ENCODE assay signal across 10 cellular contexts in the genomic region with DNA sequence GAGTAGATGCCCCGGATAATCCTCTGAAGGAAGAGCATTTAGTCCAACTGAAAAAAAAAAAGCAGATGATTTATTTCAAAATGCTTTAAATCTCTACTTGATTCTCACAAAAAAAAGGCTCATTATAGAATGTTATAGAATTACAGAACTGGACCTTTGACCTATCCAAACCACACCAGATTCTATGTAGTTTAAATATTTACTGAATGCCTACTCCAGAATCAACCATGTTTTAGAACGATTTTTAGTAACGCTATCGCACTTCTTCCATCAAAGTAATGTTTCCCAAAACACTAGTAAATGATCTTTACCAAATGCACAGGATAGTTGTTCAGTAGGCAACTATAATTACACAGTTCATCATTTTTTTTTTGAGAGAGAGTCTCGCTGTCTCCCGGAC. TPM values are rescaled to one million over a fixed set of nuclear protein-coding genes. Genes with fewer than 3 reads are reported as not detected.
DNase-seq lines count a peak whose midpoint lies in the region; ATAC-seq and TF ChIP-seq lines count a peak whose summit lies in the region.
"Had no signal": no experiment of that assay in that cellular context is flagged by ENCODE, and none has a peak within 500 bp of the region (broad histone marks: within the 10 kb centered on the region; RNA-seq: fewer than 3 reads in every experiment).

No MANE protein-coding gene starts in this region.

- peaks cover 43% of the 10 kb centered on the region for H3K4me1 ChIP-seq in DND-41 (ENCODE audit: insufficient read depth, low read length)

- TF ChIP-seq CTCF in DND-41 (IDR thresholded peaks at IDR 0.05; ENCODE audit: borderline replicate concordance, extremely low read depth, low read length, poor library complexity, severe bottlenecking) (no peak), brain (conservative IDR thresholded peaks at IDR 0.05) (no peak), natural killer cell (IDR thresholded peaks at IDR 0.05) (no peak)

- DNase-seq in DND-41 (no peak), natural killer cell (no peak), LoVo (ENCODE audit: low spot score) (no peak), NCI-H524 treated with DMSO at 0.1 percent for 48 hours (lab: John Stamatoyannopoulos, UW) (no peak), NCI-H1092 (lab: John Stamatoyannopoulos, UW) (no peak)
- DNase-seq: activated gamma-delta T cell treated with Interleukin-2 at 50 U/mL for 16 hours, NCI-H1930 had no signal

- peaks cover 0 to 3% (median 0%) of the 10 kb centered on the region in 3 donors for H3K9me3 Mint-ChIP-seq in IgD-negative memory B cell
- H3K9me3 Mint-ChIP-seq in brain = peaks cover 0 to 8% (median 0%) of the 10 kb centered on the region in 5 experiments
- H3K9me3 Mint-ChIP-seq in natural killer cell = no peaks in the 10 kb centered on the region

- no peaks in the 10 kb centered on the region for H3K9me3 ChIP-seq in DND-41 (ENCODE audit: insufficient read depth, low read length, severe bottlenecking)

- H2AFZ ChIP-seq in DND-41 (ENCODE audit: low read depth, low read length) = no peak overlapping the region

- H3K4me3 ChIP-seq in DND-41 (ENCODE audit: low read depth in 1 of 2, low read length in 2 of 2) = peak overlapping the region in 1 of 2 experiments; percentile 87; a peak in 1 of 4 replicates

- no peak overlapping the region for H3K27ac ChIP-seq in DND-41 (ENCODE audit: low read length)

- ATAC-seq in DND-41 (ENCODE audit: insufficient read depth, low read depth) (no peak), natural killer cell (no peak), HG03135 (IDR thresholded peaks at IDR 0.05; ENCODE audit: unreplicated experiment) (no peak)

- H3K4me3 Mint-ChIP-seq in IgD-negative memory B cell (peak overlapping the region; percentile 95 to 99 (median 98)), brain (peak overlapping the region; percentile 91 to 98 (median 96)), natural killer cell (peak overlapping the region; percentile 45)

- H3K9ac ChIP-seq in DND-41 (ENCODE audit: low read depth, low read length) = no peak overlapping the region

- H3K27ac Mint-ChIP-seq in IgD-negative memory B cell (peak overlapping the region; percentile 98 to 100 (median 99)), brain (peak overlapping the region in 2 of 5 experiments; percentile 60 to 82), natural killer cell (peak overlapping the region; percentile 98 to 99)

- H3K4me2 ChIP-seq in DND-41 (ENCODE audit: insufficient read depth, low read length) = peak overlapping the region; percentile 92

- H3K4me1 Mint-ChIP-seq in IgD-negative memory B cell = peaks cover 34 to 41% (median 37%) of the 10 kb centered on the region in 3 donors
- peaks cover 57% of the 10 kb centered on the region for H3K4me1 Mint-ChIP-seq in brain
- peaks cover 61 to 62% of the 10 kb centered on the region in 2 donors for H3K4me1 Mint-ChIP-seq in natural killer cell

- H3K27me3 ChIP-seq in DND-41 (ENCODE audit: insufficient read depth, low read length, poor library complexity) = no peaks in the 10 kb centered on the region

- peaks cover 59% of the 10 kb centered on the region for H4K20me1 ChIP-seq in DND-41 (ENCODE audit: insufficient read depth, low read length)

- peaks cover 48% of the 10 kb centered on the region for H3K36me3 ChIP-seq in DND-41 (ENCODE audit: insufficient read depth, low read length)

- H3K36me3 Mint-ChIP-seq in IgD-negative memory B cell = peaks cover 16% of the 10 kb centered on the region
- peaks cover 54% of the 10 kb centered on the region for H3K36me3 Mint-ChIP-seq in brain
- H3K36me3 Mint-ChIP-seq in natural killer cell = no peaks in the 10 kb centered on the region

- intact Hi-C loops in natural killer cell (cut with micrococcal nuclease) = loop anchor here (10.0 kb wide), 1 partner anchor 781 kb away; no protein-coding TSS in a partner anchor

- H3K79me2 ChIP-seq in DND-41 (ENCODE audit: insufficient read depth, low read length) = peaks cover 73% of the 10 kb centered on the region

- H3K27me3 Mint-ChIP-seq in IgD-negative memory B cell (no peaks in the 10 kb centered on the region), brain (peaks cover 15% of the 10 kb centered on the region), natural killer cell (ENCODE audit: low read depth in 2 of 2) (no peaks in the 10 kb centered on the region)

RNA-seq across cellular contexts. Expression of a gene that starts 2.6 kb away (rescaled TPM):
- polyA plus RNA-seq in IgD-negative memory B cell = 10,099 TPM
- 4,447 TPM for polyA plus RNA-seq in brain (ENCODE audit: insufficient read depth, low read depth, low replicate concordance)
- 1,000 to 10,000 TPM; 1,124 to 1,711 (median 1,654) TPM for total RNA-seq in natural killer cell

RNA-seq across cellular contexts. Expression of a gene that starts 15.1 kb away (rescaled TPM):
- polyA plus RNA-seq in IgD-negative memory B cell (10.1 TPM), brain (ENCODE audit: insufficient read depth, low read depth, low replicate concordance) (10.6 TPM)
- total RNA-seq in natural killer cell = 10 to 100 TPM in 1 of 3 donors, 1 to 10 TPM in 2; 8.1 to 11.7 (median 8.7) TPM

RNA-seq across cellular contexts. Expression of a gene that starts 36.8 kb away (rescaled TPM):
- polyA plus RNA-seq in IgD-negative memory B cell = 504 TPM
- polyA plus RNA-seq in brain (ENCODE audit: insufficient read depth, low read depth, low replicate concordance) = 316 TPM
- 100 to 1,000 TPM; 126 to 166 (median 150) TPM for total RNA-seq in natural killer cell

RNA-seq across cellular contexts. Expression of a gene that starts 37.0 kb away (rescaled TPM):
- polyA plus RNA-seq in IgD-negative memory B cell (31.3 TPM), brain (ENCODE audit: insufficient read depth, low read depth, low replicate concordance) (10.1 TPM)
- total RNA-seq in natural killer cell = 10 to 100 TPM; 29.9 to 34.8 (median 33.8) TPM

RNA-seq across cellular contexts. Expression of a gene that starts 51.4 kb away (rescaled TPM):
- polyA plus RNA-seq in IgD-negative memory B cell = 33.4 TPM
- polyA plus RNA-seq in brain (ENCODE audit: insufficient read depth, low read depth, low replicate concordance) = 7.8 TPM
- total RNA-seq in natural killer cell = 10 to 100 TPM; 10.5 to 16.2 (median 11.4) TPM

Comparison
In these comparisons a context has a peak if more than half of its experiments do, and no peak if none do; other contexts are left out.
1. H3K4me3 Mint-ChIP-seq: peak in every context shown above with its lines; median percentile 98 in IgD-negative memory B cell; 96 in brain; 45 in natural killer cell.